ENCODE assay signal across 22 cellular contexts in genomic region chr1:109875874-109876273, GRCh38. TPM values are rescaled to one million over a fixed set of nuclear protein-coding genes. Genes with fewer than 3 reads are reported as not detected.
DNase-seq lines count a peak whose midpoint lies in the region; ATAC-seq, FAIRE-seq and TF ChIP-seq lines count a peak whose summit lies in the region.
"Had no signal": no experiment of that assay in that cellular context is flagged by ENCODE, and none has a peak within 500 bp of the region (broad histone marks: within the 10 kb centered on the region; RNA-seq: fewer than 3 reads in every experiment).

No MANE protein-coding gene starts in this region.

- TF ChIP-seq EP300 in A549 (IDR thresholded peaks at IDR 0.05) (no peak), sigmoid colon (IDR thresholded peaks at IDR 0.05) (no peak)

- no peak overlapping the region for H3K4me3 ChIP-seq in A549
- no peak overlapping the region for H3K4me3 ChIP-seq in Panc1 (ENCODE audit: low read depth in 2 of 2, low read length in 2 of 2)
- no peak overlapping the region for H3K4me3 ChIP-seq in sigmoid colon

- POLR2A ChIA-PET in A549 (lab: Yijun Ruan, JAX) = no interaction called here
- POLR2A ChIA-PET in Panc1 (lab: Charles Lee) = no interaction called here

- CTCF ChIA-PET in A549 (lab: Yijun Ruan, JAX) = no interaction called here
- CTCF ChIA-PET in Panc1 (lab: Charles Lee) = no interaction called here

- ATAC-seq in A549 = no peak
- ATAC-seq in Panc1 = no peak
- ATAC-seq in HG03520 (IDR thresholded peaks at IDR 0.05; ENCODE audit: unreplicated experiment) = no peak
- ATAC-seq in HG02798 (IDR thresholded peaks at IDR 0.05; ENCODE audit: poor library complexity, unreplicated experiment) = no peak
- ATAC-seq in HG02973 (IDR thresholded peaks at IDR 0.05; ENCODE audit: unreplicated experiment) = no peak
- ATAC-seq: Right ventricle myocardium inferior had no signal

- 92% methylated on average over 6 of the region's 6 CpGs for WGBS in A549 (ENCODE audit: missing lambda C conversion rate)
- 77 to 84% methylated on average over 6 of the region's 6 CpGs for WGBS in sigmoid colon, 2 donors

- TF ChIP-seq CTCF in A549 (IDR thresholded peaks at IDR 0.05) (no peak), Panc1 (IDR thresholded peaks at IDR 0.05) (no peak), sigmoid colon (IDR thresholded peaks at IDR 0.05) (no peak)

- H3K36me3 ChIP-seq in Panc1 (ENCODE audit: control insufficient read depth, insufficient read depth, low read length) (no peaks in the 10 kb centered on the region), sigmoid colon (no peaks in the 10 kb centered on the region)

- intact Hi-C loops in Panc1 (cut with micrococcal nuclease; ENCODE audit: unreplicated experiment) = no loop called here
- intact Hi-C loops in sigmoid colon (cut with DNase I) = loop anchor here (2.0 kb wide), 1 partner anchor 35 kb away; the partner anchor contains the start of gene CSF1

- H3K27ac ChIP-seq in A549 (peak overlapping the region; percentile 80 to 99; a peak in 4 of 6 replicates), Panc1 (ENCODE audit: low read length) (peak overlapping the region; percentile 89), cingulate gyrus (ENCODE audit: low read depth, low read length) (peak overlapping the region; percentile 2), sigmoid colon (peak overlapping the region in 3 of 4 donors; percentile 74 to 86 (median 83))
- H3K27ac ChIP-seq: KMS-11 had no signal

- no TSS peak for BruUV-seq in Panc1 (replicated peaks; lab: Mats Ljungman, UMichigan)

- H3K4me2 ChIP-seq in A549 = no peak overlapping the region
- H3K4me2 ChIP-seq: KMS-11 had no signal

- FAIRE-seq in A549 (lab: Jason Lieb, UNC) = no peak
- FAIRE-seq: GM19239 had no signal

- DNase-seq in A549 (ENCODE audit: low read depth in 1 of 2, low spot score in 1 of 2) = no peak
- DNase-seq in Panc1 (ENCODE audit: low read depth, low spot score) = no peak
- no peak for DNase-seq in sigmoid colon
- DNase-seq in NCI-H2107 (lab: John Stamatoyannopoulos, UW) = no peak
- DNase-seq: 8988T, C1 segment of cervical spinal cord, Calu3, DMS79 treated with DMSO at 0.1 percent for 48 hours, GDM1, HCEC 1CT, NCI-H1092, NCI-H1694, NCI-H446 treated with DMSO at 0.1 percent for 48 hours, NCI-H748 treated with DMSO at 0.1 percent for 48 hours, SK-N-SH had no signal

- TF ChIP-seq POLR2A in A549 (IDR thresholded peaks at IDR 0.05; ENCODE audit: low read length) = no peak
- TF ChIP-seq POLR2A in sigmoid colon (IDR thresholded peaks at IDR 0.05) = no peak

- in situ Hi-C loops in Panc1 (cut with HindIII; ENCODE audit: low pct_unique_long_range_greater_than_20kb, low sequenced_read_pairs) = no loop called here

- TF ChIP-seq RAD21 in A549 (conservative IDR thresholded peaks at IDR 0.05 in 1 of 2, IDR thresholded peaks at IDR 0.05 in 1 of 2) = no peak

- H3K9me3 ChIP-seq in A549 (no peaks in the 10 kb centered on the region), Panc1 (ENCODE audit: control insufficient read depth, insufficient read depth, low read depth, low read length) (no peaks in the 10 kb centered on the region), sigmoid colon (no peaks in the 10 kb centered on the region)
- H3K9me3 ChIP-seq: SK-N-SH had no signal

- H3K4me1 ChIP-seq in A549 (peaks cover 64% of the 10 kb centered on the region), Panc1 (ENCODE audit: control insufficient read depth, insufficient read depth, low read length) (peaks cover 53% of the 10 kb centered on the region), sigmoid colon (peaks cover 0 to 50% (median 34%) of the 10 kb centered on the region in 4 donors)

- H3K27me3 ChIP-seq in Panc1 (ENCODE audit: control insufficient read depth, insufficient read depth, low read length) (no peaks in the 10 kb centered on the region), sigmoid colon (no peaks in the 10 kb centered on the region)

TF ChIP-seq in A549, 52 proteins besides CTCF, POLR2A, EP300 and RAD21:
- TF ChIP-seq SMC3 (IDR thresholded peaks at IDR 0.05) (no peak), FOXS1 (CRISPR knock-in tag; IDR thresholded peaks at IDR 0.05) (no peak), HES2 (IDR thresholded peaks at IDR 0.05) (no peak), ZFP36 (IDR thresholded peaks at IDR 0.05; ENCODE audit: borderline replicate concordance, partially characterized antibody) (no peak), CEBPB (IDR thresholded peaks at IDR 0.05) (no peak), RARB (CRISPR knock-in tag; IDR thresholded peaks at IDR 0.05) (no peak), TP53 (CRISPR knock-in tag; IDR thresholded peaks at IDR 0.05) (no peak), FOSL2 (IDR thresholded peaks at IDR 0.05) (no peak), FOSL2 (CRISPR knock-in tag; IDR thresholded peaks at IDR 0.05) (no peak), HOXB5 (CRISPR knock-in tag; IDR thresholded peaks at IDR 0.05) (no peak), HMGXB4 (CRISPR knock-in tag; IDR thresholded peaks at IDR 0.05; ENCODE audit: borderline replicate concordance) (no peak)
- TF ChIP-seq, protein P1, sequence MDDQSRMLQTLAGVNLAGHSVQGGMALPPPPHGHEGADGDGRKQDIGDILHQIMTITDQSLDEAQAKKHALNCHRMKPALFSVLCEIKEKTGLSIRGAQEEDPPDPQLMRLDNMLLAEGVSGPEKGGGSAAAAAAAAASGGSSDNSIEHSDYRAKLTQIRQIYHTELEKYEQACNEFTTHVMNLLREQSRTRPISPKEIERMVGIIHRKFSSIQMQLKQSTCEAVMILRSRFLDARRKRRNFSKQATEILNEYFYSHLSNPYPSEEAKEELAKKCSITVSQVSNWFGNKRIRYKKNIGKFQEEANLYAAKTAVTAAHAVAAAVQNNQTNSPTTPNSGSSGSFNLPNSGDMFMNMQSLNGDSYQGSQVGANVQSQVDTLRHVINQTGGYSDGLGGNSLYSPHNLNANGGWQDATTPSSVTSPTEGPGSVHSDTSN (IDR thresholded peaks at IDR 0.05) = no peak

RNA-seq across cellular contexts. Expression of gene CSF1, which starts 34.8 kb away (rescaled TPM):
- polyA plus RNA-seq in A549 (2011; rRNA removed) (36.3 and 45.7 TPM in 2 replicates), A549 (2017; fragmentation: RNase III; extraction: RNeasy Plus Mini Kit Qiagen cat#74134 plus additional on column Dnase treatment) (35.1 to 42.4 TPM (median 37.5 TPM) in 3 replicates), sigmoid colon (10 to 100 TPM in 1 of 3 donors, 1 to 10 TPM in 2; 3.0 to 15.0 (median 3.7) TPM)
- polyA plus RNA-seq in A549 (2012; cell fraction: cytosol; rRNA removed) = 40.0 and 56.5 TPM in 2 replicates
- 84.0 and 105 TPM in 2 replicates for polyA plus RNA-seq in A549 (2012; cell fraction: nucleus; rRNA removed)
- 32.5 and 34.0 TPM in 2 replicates for polyA minus RNA-seq in A549 (2011; rRNA and poly(A)+ RNA removed)
- total RNA-seq in Panc1 (2021; ENCODE audit: unreplicated experiment) (217 TPM), sigmoid colon (100 to 1,000 TPM in 1 of 4 donors, 10 to 100 TPM in 3; 21.8 to 118 (median 47.5) TPM)
- polyA plus RNA-seq in Panc1 (2012; ENCODE audit: insufficient read length) = 109 TPM

Comparison
In these comparisons a context has a peak if more than half of its experiments do, and no peak if none do; other contexts are left out.
1. H3K27ac ChIP-seq: peak in every context shown above with its lines; median percentile 90 in A549; 89 in Panc1; 83 in sigmoid colon; 2 in cingulate gyrus.